ENCODE assay signal across 8 cellular contexts in genomic region chr6:154994881-154995240, GRCh38. TPM values are rescaled to one million over a fixed set of nuclear protein-coding genes. Genes with fewer than 3 reads are reported as not detected.
DNase-seq lines count a peak whose midpoint lies in the region; ATAC-seq, FAIRE-seq and TF ChIP-seq lines count a peak whose summit lies in the region.

No MANE protein-coding gene starts in this region.

- FAIRE-seq in endothelial cell of umbilical vein (lab: Jason Lieb, UNC): no peak

- H3K4me3 ChIP-seq in BLaER1 treated with 17β-estradiol and CSF1 and Interleukin-3, amounts not matched to agents 10 nM and 100 nM: peak overlapping the region; percentile 71 to 85 (median 74)
- H3K4me3 ChIP-seq in OCI-LY1 (ENCODE audit: low read depth, low read length, poor library complexity, severe bottlenecking) (peak overlapping the region; percentile 59), endothelial cell of umbilical vein (replicated peaks in 1 of 3; ENCODE audit: insufficient read depth in 1 of 3, low read depth in 1 of 3, low read length in 3 of 3) (peak overlapping the region; percentile 49 to 96 (median 57))

- no peak for DNase-seq in endothelial cell of umbilical vein (ENCODE audit: low read depth, low spot score)
- peak; percentile 58 for DNase-seq in posterior vena cava (ENCODE audit: low spot score)
- DNase-seq in NK-92 treated with Interleukin-12 subunit alpha and Interleukin-12 subunit beta, amount 100 ng/mL, for 24 hours (lab: John Stamatoyannopoulos, UW): no peak

- no peaks in the 10 kb centered on the region for H3F3A ChIP-seq in OCI-LY1 (ENCODE audit: insufficient read depth, low read length)

- POLR2A ChIA-PET in endothelial cell of umbilical vein (lab: Charles Lee): no interaction called here

- no peaks in the 10 kb centered on the region; a peak in 1 of 22 replicates for H4K20me1 ChIP-seq in BLaER1 treated with 17β-estradiol and CSF1 and Interleukin-3, amounts not matched to agents 10 nM and 100 nM
- H4K20me1 ChIP-seq in OCI-LY1 (ENCODE audit: insufficient read depth, low read length) (no peaks in the 10 kb centered on the region), endothelial cell of umbilical vein (replicated peaks; ENCODE audit: control insufficient read depth, extremely low read depth, insufficient read depth, low read length) (no peaks in the 10 kb centered on the region)

- no TSS peak for BruUV-seq in endothelial cell of umbilical vein (replicated peaks; lab: Mats Ljungman, UMichigan)

- H3K79me2 ChIP-seq in OCI-LY1 (ENCODE audit: insufficient read depth, low read length): no peaks in the 10 kb centered on the region
- H3K79me2 ChIP-seq in endothelial cell of umbilical vein (ENCODE audit: control insufficient read depth, insufficient read depth, low read length): no peaks in the 10 kb centered on the region

- dilution Hi-C loops in endothelial cell of umbilical vein (cut with MboI; ENCODE audit: extremely low pct_ligation_motif_present, low sequenced_read_pairs): no loop called here

- H2AFZ ChIP-seq in OCI-LY1 (ENCODE audit: low read length) (no peak overlapping the region), endothelial cell of umbilical vein (ENCODE audit: low read depth, low read length) (peak overlapping the region; percentile 98)

- H3K9me1 ChIP-seq in endothelial cell of umbilical vein (replicated peaks; ENCODE audit: control insufficient read depth, extremely low read depth, insufficient read depth, low read length): no peaks in the 10 kb centered on the region

- TF ChIP-seq CTCF in OCI-LY1 (IDR thresholded peaks at IDR 0.05; ENCODE audit: low read length) (no peak), endothelial cell of umbilical vein (IDR thresholded peaks at IDR 0.05; ENCODE audit: extremely low read depth in 1 of 2, insufficient read depth in 1 of 2, low read depth in 1 of 2, low read length in 2 of 2) (no peak)

- H3K4me2 ChIP-seq in BLaER1 treated with 17β-estradiol and CSF1 and Interleukin-3, amounts not matched to agents 10 nM and 100 nM: peak overlapping the region in 10 of 11 experiments; percentile 83 to 99 (median 96); a peak in 15 of 22 replicates
- peak overlapping the region; percentile 71 for H3K4me2 ChIP-seq in OCI-LY1 (ENCODE audit: low read length)
- H3K4me2 ChIP-seq in endothelial cell of umbilical vein (ENCODE audit: insufficient read depth, low read length): peak overlapping the region; percentile 47

- no peaks in the 10 kb centered on the region for H3K9me2 ChIP-seq in OCI-LY1 (ENCODE audit: low read depth, low read length)

- peaks cover 0 to 15% (median 11%) of the 10 kb centered on the region in 10 experiments; a peak in 16 of 20 replicates for H3K4me1 ChIP-seq in BLaER1 treated with 17β-estradiol and CSF1 and Interleukin-3, amounts not matched to agents 10 nM and 100 nM
- peaks cover 7% of the 10 kb centered on the region for H3K4me1 ChIP-seq in OCI-LY1 (ENCODE audit: insufficient read depth, low read length, severe bottlenecking)
- H3K4me1 ChIP-seq in endothelial cell of umbilical vein (ENCODE audit: control insufficient read depth, extremely low read depth, insufficient read depth, low read length): peaks cover 6% of the 10 kb centered on the region

- H3K9ac ChIP-seq in BLaER1 treated with 17β-estradiol and CSF1 and Interleukin-3, amounts not matched to agents 10 nM and 100 nM: peak overlapping the region in 2 of 11 experiments; percentile 62 to 71; a peak in 3 of 22 replicates
- H3K9ac ChIP-seq in OCI-LY1 (ENCODE audit: low read length) (no peak overlapping the region), endothelial cell of umbilical vein (replicated peaks; ENCODE audit: extremely low read depth, insufficient read depth, low read length) (no peak overlapping the region)

- no peaks in the 10 kb centered on the region for H3K36me3 ChIP-seq in BLaER1 treated with 17β-estradiol and CSF1 and Interleukin-3, amounts not matched to agents 10 nM and 100 nM
- H3K36me3 ChIP-seq in OCI-LY1 (ENCODE audit: insufficient read depth, low read length) (no peaks in the 10 kb centered on the region), endothelial cell of umbilical vein (ENCODE audit: control insufficient read depth in 2 of 2, extremely low read depth in 1 of 2, insufficient read depth in 2 of 2, low read length in 2 of 2) (no peaks in the 10 kb centered on the region)

- ATAC-seq in HG03045 (IDR thresholded peaks at IDR 0.05; ENCODE audit: unreplicated experiment) (no peak), HG02759 (IDR thresholded peaks at IDR 0.05; ENCODE audit: unreplicated experiment) (no peak), GM19397 (IDR thresholded peaks at IDR 0.05; ENCODE audit: unreplicated experiment) (no peak)

- no peaks in the 10 kb centered on the region for H3K9me3 ChIP-seq in BLaER1 treated with 17β-estradiol and CSF1 and Interleukin-3, amounts not matched to agents 10 nM and 100 nM (replicated peaks in 1 of 11)
- H3K9me3 ChIP-seq in OCI-LY1 (ENCODE audit: low read length) (no peaks in the 10 kb centered on the region), endothelial cell of umbilical vein (replicated peaks; ENCODE audit: control insufficient read depth, insufficient read depth, low read length) (no peaks in the 10 kb centered on the region)

- no peak for TF ChIP-seq POLR2A in endothelial cell of umbilical vein (IDR thresholded peaks at IDR 0.05; ENCODE audit: low read depth, low read length)

- peaks cover 19 to 26% (median 23%) of the 10 kb centered on the region in 11 experiments for H3K27me3 ChIP-seq in BLaER1 treated with 17β-estradiol and CSF1 and Interleukin-3, amounts not matched to agents 10 nM and 100 nM
- H3K27me3 ChIP-seq in OCI-LY1 (ENCODE audit: insufficient read depth, low read length) (no peaks in the 10 kb centered on the region), endothelial cell of umbilical vein (ENCODE audit: control insufficient read depth in 2 of 2, insufficient read depth in 2 of 2, low read length in 2 of 2) (no peaks in the 10 kb centered on the region)

- intact Hi-C loops in endothelial cell of umbilical vein (cut with micrococcal nuclease): loop anchor here (2.0 to 5.0 kb wide), 2 partner anchors 62 to 252 kb away; no protein-coding TSS in a partner anchor
- intact Hi-C loops in posterior vena cava (cut with DNase I): no loop called here

- H3K27ac ChIP-seq in BLaER1 treated with 17β-estradiol and CSF1 and Interleukin-3, amounts not matched to agents 10 nM and 100 nM: no peak overlapping the region
- H3K27ac ChIP-seq in OCI-LY1 (ENCODE audit: low read depth, low read length, poor library complexity, severe bottlenecking) (no peak overlapping the region), endothelial cell of umbilical vein (ENCODE audit: insufficient read depth, low read depth, low read length) (no peak overlapping the region)

- CTCF ChIA-PET in endothelial cell of umbilical vein (lab: Charles Lee): interaction anchor here (0.6 to 1.3 kb wide), 3 partner anchors 51 to 179 kb away, joined by 3 to 4 read pairs (median 3); no protein-coding TSS in a partner anchor

TF ChIP-seq in endothelial cell of umbilical vein, 7 proteins besides CTCF, POLR2A, EP300 and RAD21:
- no peak for TF ChIP-seq EZH2 (IDR thresholded peaks at IDR 0.05; ENCODE audit: borderline replicate concordance, low read depth, low read length, severe bottlenecking)
- TF ChIP-seq MYC (IDR thresholded peaks at IDR 0.05; ENCODE audit: low read depth, low read length): no peak
- TF ChIP-seq MAX (IDR thresholded peaks at IDR 0.05; ENCODE audit: insufficient read depth, insufficient read length): no peak
- no peak for TF ChIP-seq POLR2AphosphoS5 (IDR thresholded peaks at IDR 0.05; ENCODE audit: insufficient read depth, low read depth, low read length)
- TF ChIP-seq JUN (IDR thresholded peaks at IDR 0.05; ENCODE audit: borderline replicate concordance, insufficient read depth, insufficient read length, low read depth): no peak
- no peak for TF ChIP-seq GATA2 (IDR thresholded peaks at IDR 0.05; ENCODE audit: insufficient read depth, insufficient read length, low read depth, low read length)
- no peak for TF ChIP-seq FOS (IDR thresholded peaks at IDR 0.05; ENCODE audit: borderline replicate concordance, insufficient read depth, low read length)

RNA-seq across cellular contexts. Expression of gene TIAM2, which starts 0.3 kb away (rescaled TPM):
- total RNA-seq in endothelial cell of umbilical vein (13.5 and 18.5 TPM in 2 replicates), posterior vena cava (10 to 100 TPM in 1 of 2 donors, 1 to 10 TPM in 1; 7.8 to 11.2 TPM)
- 9.6 TPM in 2 replicates for polyA plus RNA-seq in endothelial cell of umbilical vein
- 8.0 and 8.8 TPM in 2 replicates for polyA plus RNA-seq in endothelial cell of umbilical vein (2011; cell fraction: cytosol; rRNA removed)
- polyA plus RNA-seq in endothelial cell of umbilical vein (2011; cell fraction: nucleus; rRNA removed): 33.4 and 38.1 TPM in 2 replicates
- polyA plus RNA-seq in endothelial cell of umbilical vein (2012): 10.7 and 12.1 TPM in 2 replicates
- 35.6 and 59.8 TPM in 2 replicates for polyA minus RNA-seq in endothelial cell of umbilical vein
- polyA minus RNA-seq in endothelial cell of umbilical vein (2011; cell fraction: cytosol; rRNA and poly(A)+ RNA removed): 0.72 TPM
- 69.9 and 85.0 TPM in 2 replicates for polyA minus RNA-seq in endothelial cell of umbilical vein (2011; cell fraction: nucleus; rRNA and poly(A)+ RNA removed)
